ENCODE assay signal across 15 cellular contexts in genomic region chr21:23939369-23940065, GRCh38.
"Had no signal": no experiment of that assay in that cellular context is flagged by ENCODE, and none has a peak within 500 bp of the region (broad histone marks: within the 10 kb centered on the region; RNA-seq: fewer than 3 reads in every experiment).

No MANE protein-coding gene starts in this region.

- ATAC-seq: activated CD8-positive, alpha-beta memory T cell treated with anti-CD3 and anti-CD28 coated beads, Interleukin-2, amount 10 ng/mL, durations not matched to agents 7 days and 5 days; activated T-cell treated with anti-CD3 and anti-CD28 coated beads, Interleukin-2, amount 50 U/mL, for 4 hours; effector memory CD8-positive, alpha-beta T cell; left ventricle myocardium superior; psoas muscle; sciatic nerve had no signal

- DNase-seq: activated CD4-positive, alpha-beta T cell treated with anti-CD3 and anti-CD28 coated beads, Interleukin-2, amount 50 U/mL, for 4 hours; activated CD8-positive, alpha-beta memory T cell treated with anti-CD3 and anti-CD28 coated beads, Interleukin-2, amount 10 ng/mL, durations not matched to agents 7 days and 5 days; activated effector memory CD4-positive, alpha-beta T cell treated with anti-CD3 and anti-CD28 coated beads, Interleukin-2, amount 50 U/mL, for 16 hours; activated T-cell treated with anti-CD3 and anti-CD28 coated beads, Interleukin-2, amount 50 U/mL, for 4 hours; amygdala; effector memory CD8-positive, alpha-beta T cell; hippocampal formation; left ventricle myocardium superior; mesenchymal stem cell; nephron progenitor cell; psoas muscle; spleen; stimulated activated CD4-positive, alpha-beta T cell treated with anti-CD3 and anti-CD28 coated beads, Interleukin-2, amount 100 ng/mL, for 24 hours; stimulated activated naive CD4-positive, alpha-beta T cell treated with Interleukin-2 at 50 U/mL for 16 hours had no signal
